Comparison of ENCODE assay signal across 8 cellular contexts in genomic region chr16:50627419-50627818, GRCh38. TPM values are rescaled to one million over a fixed set of nuclear protein-coding genes. Genes with fewer than 3 reads are reported as not detected.
A peak's percentile ranks its signal among the peaks of the same experiment; 100 is the strongest.
DNase-seq lines count a peak whose midpoint lies in the region; ATAC-seq and FAIRE-seq lines count a peak whose summit lies in the region.

No MANE protein-coding gene starts in this region.

- 4% methylated on average over 10 of the region's 10 CpGs for WGBS in aorta, 2 donors

- H3K36me3 ChIP-seq in aorta (ENCODE audit: control insufficient read depth in 1 of 2, insufficient read depth in 2 of 2, low read length in 1 of 2): no peaks in the 10 kb centered on the region

- H3K27ac Mint-ChIP-seq in naive B cell: peak overlapping the region; percentile 28 to 95 (median 68)

- ATAC-seq in naive B cell (ENCODE audit: low read depth in 2 of 2) (peak; percentile 80 to 85), aorta (ENCODE audit: low FRiP score) (peak; percentile 71), HG03439 (IDR thresholded peaks at IDR 0.05; ENCODE audit: unreplicated experiment) (no peak), GM18519 (IDR thresholded peaks at IDR 0.05; ENCODE audit: low FRiP score, unreplicated experiment) (no peak)

- FAIRE-seq in GM18507 (lab: Jason Lieb, UNC): peak; percentile 29

- no peaks in the 10 kb centered on the region for H3K9me3 Mint-ChIP-seq in naive B cell

- no peaks in the 10 kb centered on the region for H3K4me1 ChIP-seq in aorta (ENCODE audit: control insufficient read depth in 1 of 2, insufficient read depth in 2 of 2, low read length in 2 of 2)

- no peak overlapping the region for H3K4me3 ChIP-seq in aorta (ENCODE audit: low read length in 2 of 2)

- no peaks in the 10 kb centered on the region for H3K9me3 ChIP-seq in aorta (ENCODE audit: control insufficient read depth, low read length)

- peaks cover 13 to 15% (median 14%) of the 10 kb centered on the region in 3 donors for H3K4me1 Mint-ChIP-seq in naive B cell

- intact Hi-C loops in aorta (cut with DNase I): loop anchor here in 1 of 2 donors (1.0 kb wide), 1 partner anchor 79 kb away; the partner anchor contains the start of gene NKD1

- H3K4me3 Mint-ChIP-seq in naive B cell: peak overlapping the region in 7 of 8 donors; percentile 51 to 82 (median 66)

- no peaks in the 10 kb centered on the region for H3K27me3 ChIP-seq in aorta (ENCODE audit: control insufficient read depth in 1 of 2, insufficient read depth in 2 of 2, low read length in 1 of 2)

- no peak overlapping the region for H3K27ac ChIP-seq in aorta (ENCODE audit: low read depth in 1 of 2, low read length in 2 of 2)

- no peaks in the 10 kb centered on the region for H3K36me3 Mint-ChIP-seq in naive B cell

- DNase-seq in GM18507 (ENCODE audit: extremely low spot score, insufficient read length, low read depth) (no peak), T-helper 1 cell (peak in 4 of 5 donors; percentile 13 to 35 (median 20)), naive B cell (peak; percentile 32), aorta (peak; percentile 79 to 85), DMS53 treated with DMSO at 0.1 percent for 48 hours (lab: John Stamatoyannopoulos, UW; ENCODE audit: unreplicated experiment) (no peak)
- DNase-seq in central memory CD4-positive, alpha-beta T cell: peak; percentile 23

- H3K27me3 Mint-ChIP-seq in naive B cell: peaks cover 0 to 6% (median 6%) of the 10 kb centered on the region in 3 donors

RNA-seq across cellular contexts. Expression of gene SNX20, which starts 53.7 kb away (rescaled TPM):
- polyA plus RNA-seq in naive B cell (ENCODE audit: low read depth in 6 of 6): 10 to 100 TPM; 29.0 to 47.0 (median 38.9) TPM
- total RNA-seq in aorta: 1 to 10 TPM; 2.7 to 5.0 TPM
- 1 to 10 TPM in 1 of 2 donors, under 1 TPM in 1; 0.41 to 1.8 TPM for polyA plus RNA-seq in aorta

Comparison
In these comparisons a context has a peak if more than half of its experiments do, and no peak if none do; other contexts are left out.
1. DNase-seq: peak in T-helper 1 cell (4 of 5), central memory CD4-positive, alpha-beta T cell (single experiment), naive B cell (single experiment) and aorta (2 of 2); none in GM18507 (single experiment) and DMS53 treated with DMSO at 0.1 percent for 48 hours (single experiment).
2. ATAC-seq: peak in naive B cell (2 of 2) and aorta (single experiment); none in HG03439 (single experiment) and GM18519 (single experiment).
3. RNA of gene SNX20, which starts 53.7 kb away (polyA plus RNA-seq): 29.0 to 47.0 TPM in naive B cell; 0.41 to 1.8 TPM in aorta; every median in the first group is over 10 times any median in the second.